ENCODE assay signal across 36 cellular contexts in the genomic region with DNA sequence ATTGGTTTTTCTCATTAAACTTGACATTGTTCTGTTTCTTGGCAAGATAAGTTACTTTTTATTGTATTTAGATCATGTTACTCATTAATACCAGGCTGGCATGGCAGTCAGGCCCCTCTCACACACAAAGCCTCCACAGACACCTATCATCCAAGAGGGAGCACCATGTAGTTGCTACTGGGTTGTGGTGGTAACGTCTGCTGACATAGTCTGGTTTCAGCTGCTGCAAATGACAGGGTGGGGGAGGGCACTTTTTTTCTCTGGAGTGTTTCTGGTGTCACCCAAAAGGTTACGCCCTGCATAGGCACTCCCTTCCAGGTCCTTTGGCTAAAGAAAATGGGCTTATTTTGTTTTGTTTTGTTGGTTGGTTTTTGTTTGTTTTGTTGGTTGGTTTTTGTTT.
"Had no signal": no experiment of that assay in that cellular context is flagged by ENCODE, and none has a peak within 500 bp of the region (broad histone marks: within the 10 kb centered on the region; RNA-seq: fewer than 3 reads in every experiment).

No MANE protein-coding gene starts in this region.

- ATAC-seq: activated CD8-positive, alpha-beta memory T cell treated with anti-CD3 and anti-CD28 coated beads, Interleukin-2, amount 10 ng/mL, durations not matched to agents 7 days and 5 days; activated naive CD8-positive, alpha-beta T cell treated with anti-CD3 and anti-CD28 coated beads, Interleukin-2, amount 50 U/mL, for 24 hours; K562; PC-3 had no signal

- H3K27ac ChIP-seq: Peyer's patch, SJSA1, VCaP had no signal

- H3K4me1 ChIP-seq: Peyer's patch, SJSA1 had no signal

- H3K9me3 Mint-ChIP-seq: activated naive CD4-positive, alpha-beta T cell treated with anti-CD3 and anti-CD28 coated beads, Interleukin-2, amount 10 ng/mL, durations not matched to agents 7 days and 5 days had no signal

- H3K27me3 Mint-ChIP-seq: activated CD4-positive, alpha-beta memory T cell treated with anti-CD3 and anti-CD28 coated beads, Interleukin-2, amount 10 ng/mL, durations not matched to agents 7 days and 5 days; activated CD8-positive, alpha-beta memory T cell treated with anti-CD3 and anti-CD28 coated beads, Interleukin-2, amount 10 ng/mL, durations not matched to agents 7 days and 5 days; activated naive CD4-positive, alpha-beta T cell treated with anti-CD3 and anti-CD28 coated beads, Interleukin-2, amount 10 ng/mL, durations not matched to agents 7 days and 5 days; activated naive CD8-positive, alpha-beta T cell; activated naive CD8-positive, alpha-beta T cell treated with anti-CD3 and anti-CD28 coated beads, Interleukin-2, amount 50 U/mL, for 24 hours; brain had no signal

- H3K36me3 Mint-ChIP-seq: activated CD8-positive, alpha-beta memory T cell treated with anti-CD3 and anti-CD28 coated beads, Interleukin-2, amount 10 ng/mL, durations not matched to agents 7 days and 5 days; activated naive CD4-positive, alpha-beta T cell treated with anti-CD3 and anti-CD28 coated beads, Interleukin-2, amount 10 ng/mL, durations not matched to agents 7 days and 5 days; activated naive CD8-positive, alpha-beta T cell; brain had no signal

- DNase-seq: activated CD4-positive, alpha-beta memory T cell treated with anti-CD3 and anti-CD28 coated beads, Interleukin-2, amount 10 ng/mL, durations not matched to agents 7 days and 5 days; activated CD4-positive, alpha-beta T cell treated with anti-CD3 and anti-CD28 coated beads for 1 hour; activated CD4-positive, alpha-beta T cell treated with anti-CD3 and anti-CD28 coated beads for 48 hours; activated CD4-positive, CD25-positive, alpha-beta regulatory T cell; activated CD8-positive, alpha-beta memory T cell treated with anti-CD3 and anti-CD28 coated beads for 24 hours; activated CD8-positive, alpha-beta memory T cell treated with anti-CD3 and anti-CD28 coated beads, Interleukin-2, amount 10 ng/mL, durations not matched to agents 7 days and 5 days; activated CD8-positive, alpha-beta memory T cell treated with anti-CD3 and anti-CD28 coated beads, Interleukin-2, amount 50 U/mL, for 48 hours; activated effector memory CD4-positive, alpha-beta T cell treated with Interleukin-2 at 50 U/mL for 16 hours; activated naive CD4-positive, alpha-beta T cell treated with anti-CD3 and anti-CD28 coated beads, Interleukin-2, amount 10 ng/mL, durations not matched to agents 7 days and 5 days; activated naive CD8-positive, alpha-beta T cell treated with anti-CD3 and anti-CD28 coated beads, Interleukin-2, amount 50 U/mL, for 24 hours; activated T-cell treated with anti-CD3 and anti-CD28 coated beads, Interleukin-2, amount 50 U/mL, for 48 hours; anterior cingulate cortex; caudate nucleus; cerebellar nuclear complex; NCI-H1092 treated with DMSO at 0.1 percent for 48 hours; NCI-H1436; NCI-H1694; NCI-H1930; NCI-H2081 treated with DMSO at 0.1 percent for 48 hours; NCI-H2171; NCI-H510A; NCI-H526; NCI-H82; PC-3; Peyer's patch; RPMI8226; SHP77 treated with DMSO at 0.1 percent for 48 hours; SW 1271; T-helper 1 cell; T-helper 2 cell; T-helper 9 cell had no signal

- H3K4me3 ChIP-seq: K562, Peyer's patch, SJSA1 had no signal

- H3K4me3 Mint-ChIP-seq: activated CD4-positive, alpha-beta memory T cell treated with anti-CD3 and anti-CD28 coated beads, Interleukin-2, amount 10 ng/mL, durations not matched to agents 7 days and 5 days; activated CD8-positive, alpha-beta memory T cell treated with anti-CD3 and anti-CD28 coated beads, Interleukin-2, amount 10 ng/mL, durations not matched to agents 7 days and 5 days; activated naive CD4-positive, alpha-beta T cell treated with anti-CD3 and anti-CD28 coated beads, Interleukin-2, amount 10 ng/mL, durations not matched to agents 7 days and 5 days; activated naive CD8-positive, alpha-beta T cell; activated naive CD8-positive, alpha-beta T cell treated with anti-CD3 and anti-CD28 coated beads, Interleukin-2, amount 50 U/mL, for 24 hours; brain had no signal

- H3K27ac Mint-ChIP-seq: activated CD4-positive, alpha-beta memory T cell treated with anti-CD3 and anti-CD28 coated beads, Interleukin-2, amount 10 ng/mL, durations not matched to agents 7 days and 5 days; activated CD8-positive, alpha-beta memory T cell treated with anti-CD3 and anti-CD28 coated beads, Interleukin-2, amount 10 ng/mL, durations not matched to agents 7 days and 5 days; activated naive CD4-positive, alpha-beta T cell treated with anti-CD3 and anti-CD28 coated beads, Interleukin-2, amount 10 ng/mL, durations not matched to agents 7 days and 5 days; activated naive CD8-positive, alpha-beta T cell; activated naive CD8-positive, alpha-beta T cell treated with anti-CD3 and anti-CD28 coated beads, Interleukin-2, amount 50 U/mL, for 24 hours; brain had no signal

- H3K36me3 ChIP-seq: Peyer's patch, SJSA1 had no signal

- H3K27me3 ChIP-seq: Peyer's patch, SJSA1 had no signal

- H3K4me1 Mint-ChIP-seq: activated CD4-positive, alpha-beta memory T cell treated with anti-CD3 and anti-CD28 coated beads, Interleukin-2, amount 10 ng/mL, durations not matched to agents 7 days and 5 days; activated CD8-positive, alpha-beta memory T cell treated with anti-CD3 and anti-CD28 coated beads, Interleukin-2, amount 10 ng/mL, durations not matched to agents 7 days and 5 days; activated naive CD4-positive, alpha-beta T cell treated with anti-CD3 and anti-CD28 coated beads, Interleukin-2, amount 10 ng/mL, durations not matched to agents 7 days and 5 days; activated naive CD8-positive, alpha-beta T cell treated with anti-CD3 and anti-CD28 coated beads, Interleukin-2, amount 50 U/mL, for 24 hours; brain had no signal

- H3K9me3 ChIP-seq: Peyer's patch, SJSA1 had no signal
